Comparison of ENCODE assay signal across 8 cellular contexts in the genomic region with DNA sequence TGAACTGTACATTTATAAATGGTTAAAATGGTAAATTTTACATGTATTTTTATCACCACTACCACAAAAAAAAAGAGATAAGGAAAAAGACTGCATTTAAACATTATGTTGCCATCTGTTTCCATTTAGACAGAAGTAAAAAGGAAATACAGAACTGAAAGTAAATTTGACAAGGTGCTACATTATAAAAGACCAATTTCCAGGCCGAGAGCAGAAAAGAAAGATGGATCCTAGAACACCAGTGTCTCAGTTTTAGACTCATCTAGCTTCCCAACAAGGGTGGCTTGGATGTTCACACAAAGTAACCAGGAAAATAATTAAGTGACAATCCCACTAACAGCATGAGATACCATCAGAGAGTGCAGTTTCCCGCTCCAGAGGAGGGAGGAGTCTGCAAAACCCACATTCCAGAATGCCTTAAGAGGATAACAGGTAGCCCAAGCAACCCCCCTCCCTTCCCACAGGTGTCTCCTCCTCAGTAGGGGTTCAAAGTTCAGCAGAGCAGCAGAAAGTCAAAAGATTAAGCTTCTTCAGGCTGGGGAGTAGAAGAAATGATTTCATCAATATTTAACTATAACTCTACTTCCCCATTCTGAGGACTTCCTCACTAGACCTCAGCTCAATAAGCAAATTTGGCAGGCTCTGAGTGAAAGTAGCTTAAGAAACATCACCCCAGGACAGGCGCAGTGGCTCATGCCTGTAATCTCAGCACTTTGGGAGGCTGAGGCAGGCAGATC. TPM values are rescaled to one million over a fixed set of nuclear protein-coding genes. Genes with fewer than 3 reads are reported as not detected.
DNase-seq lines count a peak whose midpoint lies in the region; FAIRE-seq and TF ChIP-seq lines count a peak whose summit lies in the region.

No MANE protein-coding gene starts in this region.

- H3K9me3 ChIP-seq in osteoblast (ENCODE audit: low read depth, low read length) (no peaks in the 10 kb centered on the region), kidney (ENCODE audit: control insufficient read depth in 1 of 2, low read length in 2 of 2) (no peaks in the 10 kb centered on the region)

- H3K4me3 Mint-ChIP-seq in dendritic cell treated with granulocyte-macrophage colony-stimulating factor and Interleukin-4, amounts not matched to agents 40 ng/mL and 50 ng/mL, for 4 days, result peak overlapping the region; percentile 99

- peaks cover 78% of the 10 kb centered on the region for H3K79me2 ChIP-seq in osteoblast (ENCODE audit: insufficient read depth, low read length)

- H3K36me3 ChIP-seq in osteoblast (ENCODE audit: insufficient read depth, low read length) (peaks cover 26% of the 10 kb centered on the region), kidney (ENCODE audit: control insufficient read depth in 1 of 2, insufficient read depth in 2 of 2, low read length in 2 of 2) (peaks cover 0 to 8% of the 10 kb centered on the region in 2 donors)

- H3K27ac Mint-ChIP-seq in dendritic cell treated with granulocyte-macrophage colony-stimulating factor and Interleukin-4, amounts not matched to agents 40 ng/mL and 50 ng/mL, for 4 days, result peak overlapping the region; percentile 97

- no peaks in the 10 kb centered on the region for H3K27me3 ChIP-seq in osteoblast (ENCODE audit: insufficient read depth, low read length)

- no peak overlapping the region for H2AFZ ChIP-seq in osteoblast (ENCODE audit: low read length)

- TF ChIP-seq CTCF in GM13977 (IDR thresholded peaks at IDR 0.05; ENCODE audit: extremely low read depth, insufficient read depth, missing control alignments) (no peak), osteoblast (IDR thresholded peaks at IDR 0.05; ENCODE audit: extremely low read depth, low read depth, low read length) (no peak), kidney (IDR thresholded peaks at IDR 0.05; ENCODE audit: borderline replicate concordance, extremely low read depth, insufficient read depth) (no peak)

- no peaks in the 10 kb centered on the region for H3K27me3 Mint-ChIP-seq in dendritic cell treated with granulocyte-macrophage colony-stimulating factor and Interleukin-4, amounts not matched to agents 40 ng/mL and 50 ng/mL, for 4 days

- in situ Hi-C loops in GM13977 (cut with MboI; ENCODE audit: low pct_unique_long_range_greater_than_20kb, low sequenced_read_pairs, unreplicated experiment), result no loop called here

- H3K4me1 ChIP-seq in osteoblast (ENCODE audit: insufficient read depth, low read length), result peaks cover 47% of the 10 kb centered on the region
- peaks cover 36 to 46% of the 10 kb centered on the region in 2 donors for H3K4me1 ChIP-seq in kidney (ENCODE audit: control insufficient read depth in 1 of 2, insufficient read depth in 1 of 2, low read depth in 1 of 2, low read length in 2 of 2)

- H3K27ac ChIP-seq in osteoblast (ENCODE audit: low read depth, low read length) (no peak overlapping the region), kidney (ENCODE audit: low read depth in 2 of 2, low read length in 2 of 2) (no peak overlapping the region)

- intact Hi-C loops in dendritic cell treated with granulocyte-macrophage colony-stimulating factor and Interleukin-4, amounts not matched to agents 40 ng/mL and 50 ng/mL, for 4 days (cut with micrococcal nuclease), result loop anchor here (5.0 kb wide), 1 partner anchor 188 kb away; the partner anchor contains the start of gene RPS27
- intact Hi-C loops in kidney (cut with DNase I), result no loop called here

- H3K36me3 Mint-ChIP-seq in dendritic cell treated with granulocyte-macrophage colony-stimulating factor and Interleukin-4, amounts not matched to agents 40 ng/mL and 50 ng/mL, for 4 days (ENCODE audit: low read depth), result peaks cover 73% of the 10 kb centered on the region

- peaks cover 76% of the 10 kb centered on the region for H3K4me1 Mint-ChIP-seq in dendritic cell treated with granulocyte-macrophage colony-stimulating factor and Interleukin-4, amounts not matched to agents 40 ng/mL and 50 ng/mL, for 4 days (ENCODE audit: low read depth)

- no peaks in the 10 kb centered on the region for H3K9me3 Mint-ChIP-seq in dendritic cell treated with granulocyte-macrophage colony-stimulating factor and Interleukin-4, amounts not matched to agents 40 ng/mL and 50 ng/mL, for 4 days

- FAIRE-seq in kidney (lab: Jason Lieb, UNC), result no peak

- H4K20me1 ChIP-seq in osteoblast (ENCODE audit: insufficient read depth, low read length), result peaks cover 74% of the 10 kb centered on the region

- peak; percentile 50 for DNase-seq in GM13977 (ENCODE audit: low spot score)
- DNase-seq in NOMO-1 (lab: John Stamatoyannopoulos, UW; ENCODE audit: unreplicated experiment in 2 of 2), result peak; percentile 77 to 91
- DNase-seq in osteoblast (ENCODE audit: insufficient read length, low spot score, missing footprints), result no peak
- DNase-seq in NCI-H1105 (lab: John Stamatoyannopoulos, UW), result no peak
- DNase-seq in NCI-H2171 (lab: John Stamatoyannopoulos, UW), result no peak
- no peak for DNase-seq in superior temporal gyrus (ENCODE audit: extremely low spot score)
- no peak for DNase-seq in kidney

- H3K9ac ChIP-seq in kidney (ENCODE audit: low read length in 2 of 2), result no peak overlapping the region

- peak overlapping the region; percentile 56 for H3K4me2 ChIP-seq in osteoblast (ENCODE audit: insufficient read depth, low read length)

- no peak overlapping the region for H3K4me3 ChIP-seq in osteoblast (ENCODE audit: insufficient read depth, low read length)
- no peak overlapping the region for H3K4me3 ChIP-seq in kidney (ENCODE audit: low read length in 2 of 2)

RNA-seq across cellular contexts. Expression of gene TPM3, which starts 11.8 kb away (rescaled TPM):
- total RNA-seq in osteoblast, result 299 and 306 TPM in 2 replicates
- 315 TPM for total RNA-seq in kidney
- 156 TPM for polyA plus RNA-seq in kidney (ENCODE audit: insufficient read depth, low read depth, low replicate concordance)

RNA-seq across cellular contexts. Expression of gene NUP210L, which starts 25.2 kb away (rescaled TPM):
- total RNA-seq in osteoblast, result under 0.01 TPM in 2 replicates
- total RNA-seq in kidney, result 0.06 TPM
- polyA plus RNA-seq in kidney (ENCODE audit: insufficient read depth, low read depth, low replicate concordance), result not detected

RNA-seq across cellular contexts. Expression of gene CFAP141, which starts 26.0 kb away (rescaled TPM):
- total RNA-seq in osteoblast (not detected in 2 replicates), kidney (not detected)
- not detected for polyA plus RNA-seq in kidney (ENCODE audit: insufficient read depth, low read depth, low replicate concordance)

RNA-seq across cellular contexts. Expression of gene UBAP2L, which starts 40.6 kb away (rescaled TPM):
- 88.3 and 98.1 TPM in 2 replicates for total RNA-seq in osteoblast
- 131 TPM for total RNA-seq in kidney
- polyA plus RNA-seq in kidney (ENCODE audit: insufficient read depth, low read depth, low replicate concordance), result 46.2 TPM

Comparison
In these comparisons a context has a peak if more than half of its experiments do, and no peak if none do; other contexts are left out.
1. DNase-seq: peak in GM13977 (single experiment) and NOMO-1 (2 of 2); none in osteoblast (single experiment), NCI-H1105 (single experiment), NCI-H2171 (single experiment), superior temporal gyrus (single experiment) and kidney (single experiment).